In the genomic region with DNA sequence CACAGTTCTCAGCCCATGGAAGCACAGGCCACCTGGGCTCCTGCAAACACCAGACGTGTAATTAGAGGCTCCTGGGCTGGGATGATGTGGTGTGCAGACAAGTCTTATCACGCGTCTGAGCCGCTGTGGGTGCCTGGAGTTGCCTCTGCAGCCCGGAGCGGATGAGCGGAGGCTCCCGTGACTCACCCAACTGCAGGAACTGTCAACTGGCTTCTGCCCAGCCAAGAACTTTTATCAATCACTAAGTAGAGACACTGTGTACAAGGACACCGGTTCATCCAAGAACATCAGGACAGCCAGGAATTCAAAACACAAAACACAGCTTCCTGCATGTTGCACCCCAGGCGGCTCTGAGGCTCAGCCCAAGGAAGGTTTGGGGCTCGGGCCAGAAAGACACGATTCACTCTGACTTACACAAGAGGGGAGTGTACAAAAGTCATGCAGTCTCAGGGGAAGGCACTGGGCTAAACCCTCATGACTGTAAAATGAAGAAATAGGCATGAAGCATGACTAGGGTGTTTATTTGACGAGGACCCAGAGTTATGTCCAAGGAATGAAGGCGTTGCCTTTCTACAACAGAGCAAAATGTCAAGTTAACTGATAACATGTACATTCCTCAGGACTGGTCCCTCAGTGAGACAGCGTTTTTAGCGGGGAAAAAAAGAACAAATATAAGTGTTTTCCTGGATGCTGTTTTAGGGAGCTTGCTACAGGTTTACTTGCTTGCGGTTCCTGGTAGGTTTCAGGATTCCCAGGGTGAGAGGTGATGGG, we compare ENCODE assay signal across 8 cellular contexts. TPM values are rescaled to one million over a fixed set of nuclear protein-coding genes. Genes with fewer than 3 reads are reported as not detected.
DNase-seq lines count a peak whose midpoint lies in the region; ATAC-seq and TF ChIP-seq lines count a peak whose summit lies in the region.

No MANE protein-coding gene starts in this region.

- peaks cover 10% of the 10 kb centered on the region for H3F3A ChIP-seq in PC-3 (ENCODE audit: low read length, unreplicated experiment)

- peak overlapping the region; percentile 32 for H3K4me2 ChIP-seq in PC-3 (ENCODE audit: low read length)
- peak overlapping the region; percentile 73 for H3K4me2 ChIP-seq in osteoblast (ENCODE audit: insufficient read depth, low read length)

- peak; percentile 52 for ATAC-seq in PC-3
- no peak for ATAC-seq in HG03354 (IDR thresholded peaks at IDR 0.05; ENCODE audit: poor library complexity, severe bottlenecking, unreplicated experiment)
- ATAC-seq in HG03139 (IDR thresholded peaks at IDR 0.05; ENCODE audit: unreplicated experiment) = no peak
- no peak for ATAC-seq in GM21723 (IDR thresholded peaks at IDR 0.05; ENCODE audit: unreplicated experiment)

- H3K79me2 ChIP-seq in PC-3 (ENCODE audit: low read length) = peaks cover under 1% of the 10 kb centered on the region; the same call in 1 of the 2 replicates
- no peaks in the 10 kb centered on the region for H3K79me2 ChIP-seq in osteoblast (ENCODE audit: insufficient read depth, low read length)

- no peak for TF ChIP-seq POLR2A in esophagus muscularis mucosa (IDR thresholded peaks at IDR 0.05; ENCODE audit: low read depth)

- intact Hi-C loops in PC-3 (cut with micrococcal nuclease) = no loop called here
- intact Hi-C loops in esophagus muscularis mucosa (cut with DNase I) = no loop called here

- H4K20me1 ChIP-seq in PC-3 (ENCODE audit: low read length) = 0 out of 2 replicates have a peak, but pooled peaks cover 4% of the 10 kb centered on the region
- H4K20me1 ChIP-seq in osteoblast (ENCODE audit: insufficient read depth, low read length) = no peaks in the 10 kb centered on the region

- peaks cover 42% of the 10 kb centered on the region for H3K4me1 ChIP-seq in PC-3 (ENCODE audit: insufficient read depth, low read length)
- H3K4me1 ChIP-seq in esophagus muscularis mucosa = peaks cover 28 to 69% (median 66%) of the 10 kb centered on the region in 4 donors
- peaks cover 25% of the 10 kb centered on the region for H3K4me1 ChIP-seq in osteoblast (ENCODE audit: insufficient read depth, low read length)

- POLR2A ChIA-PET in PC-3 (lab: Charles Lee; ENCODE audit: unreplicated experiment) = interaction anchor here (0.6 kb wide), 2 partner anchors 24 to 255 kb away, joined by 3 read pairs; no protein-coding TSS in a partner anchor

- no peaks in the 10 kb centered on the region for H3K9me2 ChIP-seq in PC-3 (replicated peaks; ENCODE audit: low read length)

- H2AFZ ChIP-seq in PC-3 (ENCODE audit: low read length) (no peak overlapping the region), osteoblast (ENCODE audit: low read length) (peak overlapping the region; percentile 21)

- H3K27me3 ChIP-seq in PC-3 (ENCODE audit: low read length) (no peaks in the 10 kb centered on the region), esophagus muscularis mucosa (no peaks in the 10 kb centered on the region), osteoblast (ENCODE audit: insufficient read depth, low read length) (no peaks in the 10 kb centered on the region)

- no peak overlapping the region for H3K9ac ChIP-seq in PC-3 (ENCODE audit: low read length)

- CTCF ChIA-PET in PC-3 (lab: Charles Lee) = no interaction called here

- WGBS in esophagus muscularis mucosa = 25% methylated on average over 12 of the region's 17 CpGs

- H3K36me3 ChIP-seq in PC-3 (ENCODE audit: low read depth, low read length) = peaks cover 4% of the 10 kb centered on the region; the same call in 1 of the 2 replicates
- H3K36me3 ChIP-seq in esophagus muscularis mucosa = peaks cover 0 to 18% (median 10%) of the 10 kb centered on the region in 4 donors
- H3K36me3 ChIP-seq in osteoblast (ENCODE audit: insufficient read depth, low read length) = peaks cover 9% of the 10 kb centered on the region

- TF ChIP-seq EP300 in esophagus muscularis mucosa (IDR thresholded peaks at IDR 0.05) = peak; percentile 89

- peak overlapping the region; percentile 53 for H3K27ac ChIP-seq in PC-3 (ENCODE audit: low read length)
- H3K27ac ChIP-seq in esophagus muscularis mucosa (replicated peaks in 1 of 4) = peak overlapping the region; percentile 81 to 89 (median 86)
- peak overlapping the region; percentile 80 for H3K27ac ChIP-seq in osteoblast (ENCODE audit: low read depth, low read length)

- H3K9me3 ChIP-seq in PC-3 (ENCODE audit: low read length) (no peaks in the 10 kb centered on the region), esophagus muscularis mucosa (no peaks in the 10 kb centered on the region), osteoblast (ENCODE audit: low read depth, low read length) (no peaks in the 10 kb centered on the region)

- DNase-seq in HS-27A (ENCODE audit: low read depth) (peak; percentile 88), PC-3 (peak; percentile 82), esophagus muscularis mucosa (ENCODE audit: extremely low spot score) (peak; percentile 98), osteoblast (ENCODE audit: insufficient read length, low spot score, missing footprints) (peak; percentile 80), ecto neural progenitor cell (ENCODE audit: low spot score) (no peak)

- H3K4me3 ChIP-seq in PC-3 (ENCODE audit: low read length) (no peak overlapping the region; the same call in 1 of the 2 replicates), esophagus muscularis mucosa (no peak overlapping the region), osteoblast (ENCODE audit: insufficient read depth, low read length) (peak overlapping the region; percentile 43)

- TF ChIP-seq CTCF in PC-3 (conservative IDR thresholded peaks at IDR 0.05; ENCODE audit: low read depth, low read length) (no peak), esophagus muscularis mucosa (IDR thresholded peaks at IDR 0.05) (no peak), osteoblast (IDR thresholded peaks at IDR 0.05; ENCODE audit: extremely low read depth, low read depth, low read length) (no peak)

- no TSS peak for BruUV-seq in PC-3 (replicated peaks; lab: Mats Ljungman, UMichigan)

RNA-seq across cellular contexts. Expression of a gene that starts 21.1 kb away (rescaled TPM):
- total RNA-seq in PC-3 (2014; rRNA removed) (218 and 227 TPM in 2 replicates), esophagus muscularis mucosa (100 to 1,000 TPM; 308 to 587 (median 435) TPM), osteoblast (60.4 and 69.5 TPM in 2 replicates)

RNA-seq across cellular contexts. Expression of a gene that starts 43.5 kb away (rescaled TPM):
- total RNA-seq in PC-3 (2014; rRNA removed) = 316 and 333 TPM in 2 replicates
- 100 to 1,000 TPM; 201 to 229 (median 212) TPM for total RNA-seq in esophagus muscularis mucosa
- 158 and 168 TPM in 2 replicates for total RNA-seq in osteoblast
